Comparison of ENCODE assay signal across 11 cellular contexts in the genomic region with DNA sequence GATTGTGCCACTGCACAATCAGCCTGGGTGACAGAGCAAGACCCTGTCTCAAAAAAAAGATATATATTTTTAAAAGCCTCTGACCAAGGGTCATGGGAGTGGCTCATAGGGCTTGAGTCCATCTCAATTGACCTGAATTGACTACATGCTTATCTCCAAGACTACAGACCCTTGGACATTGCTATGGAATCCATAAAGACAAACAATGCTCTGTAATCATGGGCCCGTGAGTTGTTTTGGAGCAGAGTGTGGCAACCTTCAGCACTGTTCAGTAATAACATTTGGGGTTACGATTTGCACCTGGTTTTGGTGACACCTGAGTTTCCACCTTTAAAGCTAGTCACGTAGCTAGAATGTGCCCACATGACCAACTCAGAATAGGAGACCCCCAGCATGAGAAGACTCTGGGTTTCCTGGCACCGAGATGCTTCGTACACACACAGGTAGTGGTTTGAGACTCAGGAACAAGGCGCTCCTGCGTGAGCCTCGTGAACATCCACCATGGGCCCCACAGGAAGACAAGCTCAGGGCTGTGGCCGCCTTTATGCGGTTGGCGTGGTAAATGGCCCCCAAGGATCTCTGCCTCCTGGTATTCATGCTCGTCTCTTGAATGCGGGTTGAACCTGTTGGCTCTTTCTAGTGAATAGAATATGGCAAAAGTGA. TPM values are rescaled to one million over a fixed set of nuclear protein-coding genes. Genes with fewer than 3 reads are reported as not detected.
DNase-seq lines count a peak whose midpoint lies in the region; ATAC-seq and TF ChIP-seq lines count a peak whose summit lies in the region.
"Had no signal": no experiment of that assay in that cellular context is flagged by ENCODE, and none has a peak within 500 bp of the region (broad histone marks: within the 10 kb centered on the region; RNA-seq: fewer than 3 reads in every experiment).

No MANE protein-coding gene starts in this region.

- no peak for TF ChIP-seq POLR2A in suprapubic skin (IDR thresholded peaks at IDR 0.05)

- TF ChIP-seq CTCF in suprapubic skin (IDR thresholded peaks at IDR 0.05), result no peak

- no peaks in the 10 kb centered on the region for H3K27me3 ChIP-seq in CD4-positive, alpha-beta memory T cell (ENCODE audit: insufficient read depth, low read length)
- H3K27me3 ChIP-seq in suprapubic skin, result no peaks in the 10 kb centered on the region

- no peaks in the 10 kb centered on the region for H3K27me3 Mint-ChIP-seq in CD4-positive, alpha-beta memory T cell
- H3K27me3 Mint-ChIP-seq in activated T-cell treated with anti-CD3 and anti-CD28 coated beads, Interleukin-2, amount 50 U/mL, for 72 hours (ENCODE audit: low read depth), result no peaks in the 10 kb centered on the region
- H3K27me3 Mint-ChIP-seq in naive thymus-derived CD8-positive, alpha-beta T cell, result no peaks in the 10 kb centered on the region

- H3K4me1 Mint-ChIP-seq in CD4-positive, alpha-beta memory T cell, result peaks cover 42 to 74% (median 60%) of the 10 kb centered on the region in 4 donors
- H3K4me1 Mint-ChIP-seq in activated T-cell treated with anti-CD3 and anti-CD28 coated beads, Interleukin-2, amount 50 U/mL, for 72 hours (ENCODE audit: low read depth), result peaks cover 68% of the 10 kb centered on the region
- H3K4me1 Mint-ChIP-seq in naive thymus-derived CD8-positive, alpha-beta T cell, result peaks cover 43 to 84% (median 69%) of the 10 kb centered on the region in 4 donors

- CTCF ChIA-PET in CD4-positive, alpha-beta memory T cell (lab: Charles Lee; ENCODE audit: partially characterized antibody), result interaction anchor here (0.6 to 2.9 kb wide), 2 partner anchors 281 to 562 kb away, joined by 3 to 8 read pairs; no protein-coding TSS in a partner anchor

- intact Hi-C loops in CD4-positive, alpha-beta memory T cell (cut with micrococcal nuclease), result no loop called here

- ATAC-seq in activated T-cell treated with anti-CD3 and anti-CD28 coated beads, Interleukin-2, amount 50 U/mL, for 72 hours (replicated peaks in 1 of 2), result peak; percentile 9 to 16
- peak; percentile 73 to 81 for ATAC-seq in naive thymus-derived CD8-positive, alpha-beta T cell
- ATAC-seq in GM19023 (IDR thresholded peaks at IDR 0.05; ENCODE audit: unreplicated experiment), result no peak

- peak overlapping the region; percentile 58 to 98 (median 88) for H3K27ac Mint-ChIP-seq in CD4-positive, alpha-beta memory T cell
- H3K27ac Mint-ChIP-seq in activated T-cell treated with anti-CD3 and anti-CD28 coated beads, Interleukin-2, amount 50 U/mL, for 72 hours, result peak overlapping the region; percentile 4
- peak overlapping the region; percentile 92 to 99 (median 96) for H3K27ac Mint-ChIP-seq in naive thymus-derived CD8-positive, alpha-beta T cell

- H3K36me3 Mint-ChIP-seq in CD4-positive, alpha-beta memory T cell, result peaks cover 2 to 5% of the 10 kb centered on the region in 2 donors
- H3K36me3 Mint-ChIP-seq in activated T-cell treated with anti-CD3 and anti-CD28 coated beads, Interleukin-2, amount 50 U/mL, for 72 hours (ENCODE audit: insufficient read depth in 2 of 2), result peaks cover 11 to 13% of the 10 kb centered on the region in 2 donors
- peaks cover 0 to 2% (median 0%) of the 10 kb centered on the region in 3 donors for H3K36me3 Mint-ChIP-seq in naive thymus-derived CD8-positive, alpha-beta T cell

- no peaks in the 10 kb centered on the region for H3K9me3 ChIP-seq in CD4-positive, alpha-beta memory T cell (ENCODE audit: control insufficient read depth in 1 of 2, low read length in 2 of 2)
- no peaks in the 10 kb centered on the region for H3K9me3 ChIP-seq in suprapubic skin

- POLR2A ChIA-PET in CD4-positive, alpha-beta memory T cell (lab: Charles Lee; ENCODE audit: partially characterized antibody), result interaction anchor here (0.8 to 1.5 kb wide), 3 partner anchors 8 to 77 kb away, joined by 3 to 6 read pairs (median 3); no protein-coding TSS in a partner anchor
- POLR2A ChIA-PET in naive thymus-derived CD8-positive, alpha-beta T cell (lab: Charles Lee), result interaction anchor here (0.6 to 5.7 kb wide), 5 partner anchors 8 to 296 kb away, joined by 3 to 46 read pairs (median 4); a partner anchor contains a TSS

- H3K27ac ChIP-seq in CD4-positive, alpha-beta memory T cell (ENCODE audit: low read depth, low read length), result peak overlapping the region; percentile 19
- H3K27ac ChIP-seq in suprapubic skin, result no peak overlapping the region
- H3K27ac ChIP-seq: C4-2B had no signal

- H3K9me3 Mint-ChIP-seq in CD4-positive, alpha-beta memory T cell, result no peaks in the 10 kb centered on the region
- H3K9me3 Mint-ChIP-seq in activated T-cell treated with anti-CD3 and anti-CD28 coated beads, Interleukin-2, amount 50 U/mL, for 72 hours, result peaks cover 0 to 2% of the 10 kb centered on the region in 2 donors
- H3K9me3 Mint-ChIP-seq in naive thymus-derived CD8-positive, alpha-beta T cell, result no peaks in the 10 kb centered on the region

- H3K4me3 ChIP-seq in CD4-positive, alpha-beta memory T cell (ENCODE audit: low read length in 2 of 2), result no peak overlapping the region
- H3K4me3 ChIP-seq in suprapubic skin, result no peak overlapping the region

- no peak for TF ChIP-seq EP300 in suprapubic skin (IDR thresholded peaks at IDR 0.05)

- 88% methylated on average over 13 of the region's 13 CpGs for WGBS in suprapubic skin

- DNase-seq in CD4-positive, alpha-beta memory T cell, result peak; percentile 67 to 72 (median 68)
- peak; percentile 14 for DNase-seq in KG1 (lab: John Stamatoyannopoulos, UW)
- DNase-seq in activated T-cell treated with anti-CD3 and anti-CD28 coated beads, Interleukin-2, amount 50 U/mL, for 72 hours, result peak; percentile 52 to 64
- DNase-seq in naive thymus-derived CD8-positive, alpha-beta T cell, result peak in 9 of 10 donors; percentile 33 to 85 (median 79)
- no peak for DNase-seq in suprapubic skin (ENCODE audit: low spot score in 2 of 2)
- no peak for DNase-seq in NCI-H2196 treated with DMSO at 0.1 percent for 48 hours (lab: John Stamatoyannopoulos, UW; ENCODE audit: unreplicated experiment)
- DNase-seq in SK-N-DZ (ENCODE audit: low spot score), result no peak
- DNase-seq: NCI-H1048, NCI-H2171 treated with DMSO at 0.1 percent for 48 hours had no signal

- peak overlapping the region in 7 of 8 donors; percentile 53 to 85 (median 67) for H3K4me3 Mint-ChIP-seq in CD4-positive, alpha-beta memory T cell
- peak overlapping the region; percentile 3 to 13 for H3K4me3 Mint-ChIP-seq in activated T-cell treated with anti-CD3 and anti-CD28 coated beads, Interleukin-2, amount 50 U/mL, for 72 hours
- H3K4me3 Mint-ChIP-seq in naive thymus-derived CD8-positive, alpha-beta T cell, result peak overlapping the region; percentile 13 to 88 (median 64)

- H3K36me3 ChIP-seq in CD4-positive, alpha-beta memory T cell (ENCODE audit: insufficient read depth, low read length), result no peaks in the 10 kb centered on the region
- peaks cover 4% of the 10 kb centered on the region for H3K36me3 ChIP-seq in suprapubic skin

- peaks cover 66% of the 10 kb centered on the region for H3K4me1 ChIP-seq in CD4-positive, alpha-beta memory T cell (ENCODE audit: insufficient read depth, low read length)
- no peaks in the 10 kb centered on the region for H3K4me1 ChIP-seq in suprapubic skin

RNA-seq across cellular contexts. Expression of a gene that starts 26.5 kb away (rescaled TPM):
- total RNA-seq in CD4-positive, alpha-beta memory T cell, result 10 to 100 TPM; 20.5 to 21.6 TPM
- 10 to 100 TPM; 19.6 to 20.4 TPM for polyA plus RNA-seq in CD4-positive, alpha-beta memory T cell
- total RNA-seq in activated T-cell treated with anti-CD3 and anti-CD28 coated beads, Interleukin-2, amount 50 U/mL, for 72 hours, result 100 to 1,000 TPM in 1 of 2 donors, 10 to 100 TPM in 1; 89.1 to 103 TPM
- 10 to 100 TPM; 38.7 TPM for total RNA-seq in naive thymus-derived CD8-positive, alpha-beta T cell
- 10 to 100 TPM; 19.2 to 32.5 (median 24.2) TPM for polyA plus RNA-seq in naive thymus-derived CD8-positive, alpha-beta T cell
- total RNA-seq in suprapubic skin, result 1 to 10 TPM; 5.8 to 9.2 (median 8.2) TPM
- polyA plus RNA-seq in SK-N-DZ (2014; cell fraction: cytosol; rRNA removed), result 17.7 and 19.6 TPM in 2 replicates
- polyA plus RNA-seq in SK-N-DZ (2014; cell fraction: nucleus; rRNA removed), result 7.2 and 7.6 TPM in 2 replicates

Comparison
In these comparisons a context has a peak if more than half of its experiments do, and no peak if none do; other contexts are left out.
1. DNase-seq: peak in CD4-positive, alpha-beta memory T cell (5 of 5), KG1 (single experiment), activated T-cell treated with anti-CD3 and anti-CD28 coated beads, Interleukin-2, amount 50 U/mL, for 72 hours (2 of 2) and naive thymus-derived CD8-positive, alpha-beta T cell (9 of 10); none in suprapubic skin (0 of 2), NCI-H2196 treated with DMSO at 0.1 percent for 48 hours (single experiment) and SK-N-DZ (single experiment).
2. H3K27ac Mint-ChIP-seq: peak in every context shown above with its lines; median percentile 96 in naive thymus-derived CD8-positive, alpha-beta T cell; 88 in CD4-positive, alpha-beta memory T cell; 4 in activated T-cell treated with anti-CD3 and anti-CD28 coated beads, Interleukin-2, amount 50 U/mL, for 72 hours.
3. H3K4me3 Mint-ChIP-seq: peak in every context shown above with its lines; median percentile 67 in CD4-positive, alpha-beta memory T cell; 64 in naive thymus-derived CD8-positive, alpha-beta T cell; 8 in activated T-cell treated with anti-CD3 and anti-CD28 coated beads, Interleukin-2, amount 50 U/mL, for 72 hours.